In the genomic region with DNA sequence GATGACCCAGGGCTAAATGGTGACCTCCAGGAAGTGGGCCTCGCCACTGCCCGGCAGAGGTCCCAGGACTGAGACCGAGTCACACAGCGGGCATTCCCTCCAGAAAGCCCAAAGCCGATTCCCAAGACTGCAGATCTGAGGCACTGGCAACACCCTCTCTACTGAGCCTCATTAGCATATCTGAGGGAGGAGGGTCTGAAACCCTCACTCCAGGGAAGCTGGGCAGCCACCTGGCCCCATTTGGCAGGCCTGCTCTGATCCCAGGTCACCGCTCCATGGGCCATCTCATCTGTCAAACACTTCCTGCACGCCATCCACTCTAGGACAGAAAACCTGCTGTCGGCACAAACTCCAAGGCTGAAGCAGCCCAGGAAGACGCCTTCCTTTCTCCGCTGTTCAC, we compare ENCODE assay signal across 21 cellular contexts. TPM values are rescaled to one million over a fixed set of nuclear protein-coding genes. Genes with fewer than 3 reads are reported as not detected.
A peak's percentile ranks its signal among the peaks of the same experiment; 100 is the strongest.
DNase-seq lines count a peak whose midpoint lies in the region; ATAC-seq and TF ChIP-seq lines count a peak whose summit lies in the region.
"Had no signal": no experiment of that assay in that cellular context is flagged by ENCODE, and none has a peak within 500 bp of the region (broad histone marks: within the 10 kb centered on the region; RNA-seq: fewer than 3 reads in every experiment).

No MANE protein-coding gene starts in this region.

- 61 to 79% (median 74%) methylated on average over 10 of the region's 10 CpGs for WGBS in spleen, 5 donors

- intact Hi-C loops in spleen (cut with DNase I; ENCODE audit: low total_unique reads): no loop called here
- intact Hi-C loops in left cardiac atrium (cut with DNase I): no loop called here

- H3K36me3 ChIP-seq in spleen: no peaks in the 10 kb centered on the region
- H3K36me3 ChIP-seq: breast epithelium, esophagus muscularis mucosa, pancreas, uterus had no signal

- TF ChIP-seq CTCF in spleen (IDR thresholded peaks at IDR 0.05 in 8 of 11, conservative IDR thresholded peaks at IDR 0.05 in 3 of 11): no peak

- H3K27ac ChIP-seq in spleen: peak overlapping the region in 5 of 8 donors; percentile 34 to 62 (median 51)
- H3K27ac ChIP-seq: breast epithelium, esophagus muscularis mucosa, HL-60, pancreas, RWPE1, uterus had no signal

- no peak for TF ChIP-seq POLR2A in spleen (IDR thresholded peaks at IDR 0.05)

- H3K27ac Mint-ChIP-seq in activated CD4-positive, alpha-beta T cell treated with anti-CD3 and anti-CD28 coated beads, Interleukin-2, amount 10 ng/mL, durations not matched to agents 7 days and 5 days: peak overlapping the region; percentile 23
- H3K27ac Mint-ChIP-seq: CD8-positive, alpha-beta T cell had no signal

- H3K27me3 Mint-ChIP-seq in activated CD4-positive, alpha-beta T cell treated with anti-CD3 and anti-CD28 coated beads, Interleukin-2, amount 10 ng/mL, durations not matched to agents 7 days and 5 days: no peaks in the 10 kb centered on the region
- H3K27me3 Mint-ChIP-seq in activated T-cell treated with anti-CD3 and anti-CD28 coated beads, Interleukin-2, amount 50 U/mL, for 4 hours (ENCODE audit: low read depth): no peaks in the 10 kb centered on the region

- peaks cover 60% of the 10 kb centered on the region for H3K4me1 Mint-ChIP-seq in activated CD4-positive, alpha-beta T cell treated with anti-CD3 and anti-CD28 coated beads, Interleukin-2, amount 10 ng/mL, durations not matched to agents 7 days and 5 days
- H3K4me1 Mint-ChIP-seq in activated T-cell treated with anti-CD3 and anti-CD28 coated beads, Interleukin-2, amount 50 U/mL, for 4 hours (ENCODE audit: low read depth): peaks cover 42% of the 10 kb centered on the region

- DNase-seq in activated CD4-positive, alpha-beta T cell treated with anti-CD3 and anti-CD28 coated beads, Interleukin-2, amount 10 ng/mL, durations not matched to agents 7 days and 5 days: no peak
- DNase-seq in activated CD4-positive, alpha-beta T cell treated with anti-CD3 and anti-CD28 coated beads for 4 hours: no peak
- DNase-seq in NCI-H82 treated with DMSO at 0.1 percent for 48 hours (lab: John Stamatoyannopoulos, UW; ENCODE audit: unreplicated experiment): peak; percentile 28
- DNase-seq in iPS-NIHi11 (ENCODE audit: low spot score): peak; percentile 70
- peak; percentile 64 for DNase-seq in spleen
- no peak for DNase-seq in activated effector memory CD4-positive, alpha-beta T cell treated with Interleukin-2 at 50 U/mL for 16 hours
- DNase-seq in activated T-cell treated with anti-CD3 and anti-CD28 coated beads, Interleukin-2, amount 50 U/mL, for 4 hours: no peak
- DNase-seq in left cardiac atrium: no peak
- DNase-seq: activated CD4-positive, alpha-beta T cell treated with anti-CD3 and anti-CD28 coated beads, Interleukin-2, amount 50 U/mL, for 4 hours; activated T-cell treated with anti-CD3 and anti-CD28 coated beads, Interleukin-2, amount 50 U/mL, for 48 hours; CD8-positive, alpha-beta T cell; NCI-H1930; pancreas; stimulated activated CD4-positive, alpha-beta T cell treated with anti-CD3 and anti-CD28 coated beads, Interleukin-2, amount 100 ng/mL, for 48 hours; uterus had no signal

- H3K4me3 ChIP-seq in spleen: no peak overlapping the region
- H3K4me3 ChIP-seq: breast epithelium, esophagus muscularis mucosa, pancreas, uterus had no signal

- CTCF ChIA-PET in activated CD4-positive, alpha-beta T cell treated with anti-CD3 and anti-CD28 coated beads, Interleukin-2, amount 10 ng/mL, durations not matched to agents 7 days and 5 days (lab: Charles Lee): interaction anchor here (1.0 to 4.7 kb wide), 2 partner anchors 90 to 100 kb away, joined by 3 to 36 read pairs; a partner anchor contains a TSS

- no peak for ATAC-seq in activated T-cell treated with anti-CD3 and anti-CD28 coated beads, Interleukin-2, amount 50 U/mL, for 4 hours
- no peak for ATAC-seq in left cardiac atrium
- ATAC-seq: CD8-positive, alpha-beta T cell had no signal

- H3K4me1 ChIP-seq in spleen: peaks cover 24 to 77% (median 62%) of the 10 kb centered on the region in 6 donors

- H3K27me3 ChIP-seq in spleen (replicated peaks in 1 of 7): peaks cover 0 to 4% (median 0%) of the 10 kb centered on the region in 7 donors
- H3K27me3 ChIP-seq: breast epithelium, esophagus muscularis mucosa, pancreas, uterus had no signal

- no peaks in the 10 kb centered on the region for H3K9me3 Mint-ChIP-seq in activated CD4-positive, alpha-beta T cell treated with anti-CD3 and anti-CD28 coated beads, Interleukin-2, amount 10 ng/mL, durations not matched to agents 7 days and 5 days
- H3K9me3 Mint-ChIP-seq in activated T-cell treated with anti-CD3 and anti-CD28 coated beads, Interleukin-2, amount 50 U/mL, for 4 hours: no peaks in the 10 kb centered on the region
- H3K9me3 Mint-ChIP-seq: CD8-positive, alpha-beta T cell had no signal

- no peak overlapping the region for H3K4me3 Mint-ChIP-seq in activated CD4-positive, alpha-beta T cell treated with anti-CD3 and anti-CD28 coated beads, Interleukin-2, amount 10 ng/mL, durations not matched to agents 7 days and 5 days
- no peak overlapping the region for H3K4me3 Mint-ChIP-seq in activated T-cell treated with anti-CD3 and anti-CD28 coated beads, Interleukin-2, amount 50 U/mL, for 4 hours
- H3K4me3 Mint-ChIP-seq: CD8-positive, alpha-beta T cell had no signal

- no peaks in the 10 kb centered on the region for H3K9me3 ChIP-seq in spleen
- H3K9me3 ChIP-seq: breast epithelium, esophagus muscularis mucosa, pancreas, uterus had no signal

- H3K36me3 Mint-ChIP-seq in activated CD4-positive, alpha-beta T cell treated with anti-CD3 and anti-CD28 coated beads, Interleukin-2, amount 10 ng/mL, durations not matched to agents 7 days and 5 days (ENCODE audit: low read depth): no peaks in the 10 kb centered on the region
- no peaks in the 10 kb centered on the region for H3K36me3 Mint-ChIP-seq in activated T-cell treated with anti-CD3 and anti-CD28 coated beads, Interleukin-2, amount 50 U/mL, for 4 hours (ENCODE audit: insufficient read depth)
- H3K36me3 Mint-ChIP-seq: CD8-positive, alpha-beta T cell had no signal

- POLR2A ChIA-PET in activated CD4-positive, alpha-beta T cell treated with anti-CD3 and anti-CD28 coated beads, Interleukin-2, amount 10 ng/mL, durations not matched to agents 7 days and 5 days (lab: Charles Lee): no interaction called here

RNA-seq across cellular contexts. Expression of a gene that starts 29.1 kb away (rescaled TPM):
- total RNA-seq in activated CD4-positive, alpha-beta T cell treated with anti-CD3 and anti-CD28 coated beads, Interleukin-2, amount 10 ng/mL, durations not matched to agents 7 days and 5 days: under 1 TPM; 0.47 to 0.79 TPM
- total RNA-seq in spleen: 10 to 100 TPM in 2 of 7 donors, 1 to 10 TPM in 4, not detected in 1; 3.8 to 27.4 (median 8.9) TPM
- polyA plus RNA-seq in spleen: 1 to 10 TPM; 1.5 to 7.3 (median 4.2) TPM
- under 1 TPM in 2 of 3 donors, not detected in 1; 0.25 to 0.33 TPM for total RNA-seq in activated T-cell treated with anti-CD3 and anti-CD28 coated beads, Interleukin-2, amount 50 U/mL, for 4 hours
- total RNA-seq in left cardiac atrium: under 1 TPM in 1 of 2 donors, not detected in 1; 0.44 TPM
- total RNA-seq: Daoy, pancreas had no signal
- polyA plus RNA-seq: liver, pancreas had no signal

Comparison
In these comparisons a context has a peak if more than half of its experiments do, and no peak if none do; other contexts are left out.
1. DNase-seq: peak in NCI-H82 treated with DMSO at 0.1 percent for 48 hours (single experiment), iPS-NIHi11 (single experiment) and spleen (single experiment); none in activated CD4-positive, alpha-beta T cell treated with anti-CD3 and anti-CD28 coated beads, Interleukin-2, amount 10 ng/mL, durations not matched to agents 7 days and 5 days (single experiment), activated CD4-positive, alpha-beta T cell treated with anti-CD3 and anti-CD28 coated beads for 4 hours (0 of 2), activated effector memory CD4-positive, alpha-beta T cell treated with Interleukin-2 at 50 U/mL for 16 hours (single experiment), activated T-cell treated with anti-CD3 and anti-CD28 coated beads, Interleukin-2, amount 50 U/mL, for 4 hours (single experiment) and left cardiac atrium (single experiment).